ENCODE assay signal across 19 cellular contexts in genomic region chr11:60777106-60777505, GRCh38. TPM values are rescaled to one million over a fixed set of nuclear protein-coding genes. Genes with fewer than 3 reads are reported as not detected.
"Had no signal": no experiment of that assay in that cellular context is flagged by ENCODE, and none has a peak within 500 bp of the region (broad histone marks: within the 10 kb centered on the region; RNA-seq: fewer than 3 reads in every experiment).

No MANE protein-coding gene starts in this region.

- DNase-seq: activated CD4-positive, alpha-beta T cell treated with anti-CD3 and anti-CD28 coated beads, Interleukin-2, amount 50 U/mL, for 1 hour; activated CD8-positive, alpha-beta memory T cell treated with anti-CD3 and anti-CD28 coated beads for 24 hours; activated naive CD4-positive, alpha-beta T cell; activated naive CD8-positive, alpha-beta T cell treated with anti-CD3 and anti-CD28 coated beads, Interleukin-2, amount 50 U/mL, for 24 hours; colonic mucosa; islet precursor cell; natural killer cell; stimulated activated CD4-positive, alpha-beta T cell treated with anti-CD3 and anti-CD28 coated beads, Interleukin-15, amount 100 ng/mL, for 24 hours; stimulated activated CD4-positive, alpha-beta T cell treated with anti-CD3 and anti-CD28 coated beads, Interleukin-4, amount 100 ng/mL, for 1 hour; stimulated activated naive CD4-positive, alpha-beta T cell treated with Interleukin-2 at 50 U/mL for 16 hours; substantia nigra had no signal

- H3K27ac Mint-ChIP-seq: activated naive CD8-positive, alpha-beta T cell treated with anti-CD3 and anti-CD28 coated beads, Interleukin-2, amount 50 U/mL, for 24 hours; natural killer cell; T-helper 2 cell treated with Interferon-gamma antibody and Interleukin-4, amounts not matched to agents 5 μg/mL and 100 μg/mL, for 36 hours had no signal

- H3K4me3 Mint-ChIP-seq: activated naive CD8-positive, alpha-beta T cell treated with anti-CD3 and anti-CD28 coated beads, Interleukin-2, amount 50 U/mL, for 24 hours; natural killer cell; T-helper 2 cell treated with Interferon-gamma antibody and Interleukin-4, amounts not matched to agents 5 μg/mL and 100 μg/mL, for 36 hours had no signal

- H3K4me1 ChIP-seq: colonic mucosa, vagina had no signal

- H3K27ac ChIP-seq: colonic mucosa, tibial nerve, vagina had no signal

- H3K27me3 ChIP-seq: colonic mucosa, tibial nerve, vagina had no signal

- H3K36me3 ChIP-seq: colonic mucosa, tibial nerve, vagina had no signal

- H3K36me3 Mint-ChIP-seq: natural killer cell had no signal

- H3K4me3 ChIP-seq: colonic mucosa, tibial nerve, vagina had no signal

- H3K9me3 Mint-ChIP-seq: activated naive CD8-positive, alpha-beta T cell treated with anti-CD3 and anti-CD28 coated beads, Interleukin-2, amount 50 U/mL, for 24 hours; natural killer cell; T-helper 2 cell treated with Interferon-gamma antibody and Interleukin-4, amounts not matched to agents 5 μg/mL and 100 μg/mL, for 36 hours had no signal

- H3K9me3 ChIP-seq: colonic mucosa, tibial nerve, vagina had no signal

- ATAC-seq: activated naive CD8-positive, alpha-beta T cell treated with anti-CD3 and anti-CD28 coated beads, Interleukin-2, amount 50 U/mL, for 24 hours; esophagus mucosa; left lobe of liver; natural killer cell had no signal

- H3K4me1 Mint-ChIP-seq: natural killer cell had no signal

RNA-seq across cellular contexts. Expression of gene MS4A10, which starts 8.0 kb away (rescaled TPM):
- total RNA-seq: cardiac septum, esophagus mucosa, left lobe of liver, mucosa of gallbladder, natural killer cell, omental fat pad, tibial nerve, vagina had no signal

RNA-seq across cellular contexts. Expression of gene MS4A15, which starts 20.4 kb away (rescaled TPM):
- total RNA-seq: cardiac septum, esophagus mucosa, left lobe of liver, mucosa of gallbladder, natural killer cell, omental fat pad, tibial nerve, vagina had no signal

RNA-seq across cellular contexts. Expression of gene MS4A18, which starts 52.6 kb away (rescaled TPM):
- total RNA-seq: cardiac septum, colonic mucosa, esophagus mucosa, left lobe of liver, mucosa of gallbladder, natural killer cell, omental fat pad, tibial nerve, vagina had no signal
